In the genomic region with DNA sequence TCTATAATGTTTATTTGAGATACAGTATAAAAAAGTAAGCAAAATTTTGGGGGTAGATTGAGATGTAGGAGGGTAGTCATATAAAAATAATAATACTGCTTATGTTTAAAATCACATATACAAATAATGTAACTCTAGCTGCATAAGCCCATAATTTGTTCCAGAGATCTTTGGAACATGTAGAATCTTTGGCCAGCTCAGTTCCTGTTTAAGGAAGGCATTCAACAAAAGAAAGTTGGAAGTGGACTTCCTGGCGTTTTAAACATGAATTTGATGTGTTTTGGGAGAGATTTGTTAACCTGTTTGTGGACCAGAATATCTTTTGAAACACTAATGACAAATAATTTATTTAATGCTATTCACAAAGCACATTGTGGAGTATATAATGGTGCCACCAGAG, we compare ENCODE assay signal across 20 cellular contexts. TPM values are rescaled to one million over a fixed set of nuclear protein-coding genes. Genes with fewer than 3 reads are reported as not detected.
DNase-seq lines count a peak whose midpoint lies in the region; TF ChIP-seq lines count a peak whose summit lies in the region.
"Had no signal": no experiment of that assay in that cellular context is flagged by ENCODE, and none has a peak within 500 bp of the region (broad histone marks: within the 10 kb centered on the region; RNA-seq: fewer than 3 reads in every experiment).

No MANE protein-coding gene starts in this region.

- WGBS in spleen, 5 donors = 61 to 80% (median 64%) methylated on average over 1 of the region's 1 CpG

- H3K9me3 Mint-ChIP-seq in endothelial cell (ENCODE audit: unreplicated experiment) = no peaks in the 10 kb centered on the region
- H3K9me3 Mint-ChIP-seq: CD4-positive, alpha-beta memory T cell had no signal

- H3K36me3 Mint-ChIP-seq in endothelial cell (ENCODE audit: low read depth, unreplicated experiment) = no peaks in the 10 kb centered on the region
- H3K36me3 Mint-ChIP-seq: CD4-positive, alpha-beta memory T cell had no signal

- H3K4me3 ChIP-seq in left ventricle myocardium inferior = no peak overlapping the region
- H3K4me3 ChIP-seq in spleen = no peak overlapping the region
- H3K4me3 ChIP-seq: A549, GM23248 had no signal

- H3K4me3 Mint-ChIP-seq in endothelial cell (ENCODE audit: unreplicated experiment) = no peak overlapping the region
- H3K4me3 Mint-ChIP-seq: CD4-positive, alpha-beta memory T cell had no signal

- no peak for TF ChIP-seq POLR2A in spleen (IDR thresholded peaks at IDR 0.05)

- H3K4me1 Mint-ChIP-seq in endothelial cell (ENCODE audit: unreplicated experiment) = peaks cover 24% of the 10 kb centered on the region
- H3K4me1 Mint-ChIP-seq: CD4-positive, alpha-beta memory T cell had no signal

- H3K27me3 ChIP-seq in left ventricle myocardium inferior (ENCODE audit: low read depth) (no peaks in the 10 kb centered on the region), spleen (replicated peaks in 1 of 7) (no peaks in the 10 kb centered on the region)

- peak overlapping the region; percentile 78 for H3K27ac ChIP-seq in left ventricle myocardium inferior (replicated peaks)
- peak overlapping the region in 5 of 8 donors; percentile 29 to 51 (median 41) for H3K27ac ChIP-seq in spleen
- H3K27ac ChIP-seq: A549, GM23248 had no signal

- H3K9me3 ChIP-seq in left ventricle myocardium inferior (replicated peaks) (no peaks in the 10 kb centered on the region), spleen (no peaks in the 10 kb centered on the region)
- H3K9me3 ChIP-seq: A549 had no signal

- H3K4me1 ChIP-seq in left ventricle myocardium inferior (peaks cover 60% of the 10 kb centered on the region), spleen (peaks cover 0 to 3% (median 0%) of the 10 kb centered on the region in 6 donors)

- H3K27me3 Mint-ChIP-seq in endothelial cell (ENCODE audit: unreplicated experiment) = no peaks in the 10 kb centered on the region

- H3K27ac Mint-ChIP-seq in endothelial cell (ENCODE audit: unreplicated experiment) = peak overlapping the region; percentile 65

- H3K36me3 ChIP-seq in left ventricle myocardium inferior = no peaks in the 10 kb centered on the region
- no peaks in the 10 kb centered on the region for H3K36me3 ChIP-seq in spleen

- DNase-seq in left ventricle myocardium inferior (no peak), cardiac septum (ENCODE audit: low spot score) (no peak), endothelial cell (ENCODE audit: low spot score) (no peak), fibroblast of peridontal ligament (ENCODE audit: extremely low read depth) (peak; percentile 25), spleen (no peak), RPMI8226 (no peak), T1000 (lab: John Stamatoyannopoulos, UW) (no peak)
- DNase-seq in stimulated activated CD4-positive, alpha-beta T cell treated with anti-CD3 and anti-CD28 coated beads, Interleukin-15, amount 100 ng/mL, for 24 hours = no peak
- DNase-seq: 8988T; C1 segment of cervical spinal cord; Calu3; CD4-positive, alpha-beta memory T cell; COR-L47; DMS53; DMS79 treated with DMSO at 0.1 percent for 48 hours; GM23248; H7; HCEC 1CT had no signal

- intact Hi-C loops in left ventricle myocardium inferior (cut with micrococcal nuclease) (no loop called here), cardiac septum (cut with DNase I) (no loop called here), spleen (cut with DNase I; ENCODE audit: low total_unique reads) (no loop called here)

- no peak for TF ChIP-seq CTCF in left ventricle myocardium inferior (IDR thresholded peaks at IDR 0.05; ENCODE audit: borderline replicate concordance)
- no peak for TF ChIP-seq CTCF in endothelial cell (IDR thresholded peaks at IDR 0.05; ENCODE audit: unreplicated experiment)
- TF ChIP-seq CTCF in spleen (IDR thresholded peaks at IDR 0.05 in 8 of 11, conservative IDR thresholded peaks at IDR 0.05 in 3 of 11) = no peak

RNA-seq across cellular contexts. Expression of a gene that starts 27.7 kb away (rescaled TPM):
- total RNA-seq in left ventricle myocardium inferior = 2.5 TPM
- 4.0 TPM for total RNA-seq in cardiac septum
- 2.9 TPM for total RNA-seq in endothelial cell (ENCODE audit: unreplicated experiment)
- 10 to 100 TPM; 27.9 to 49.9 (median 43.7) TPM for total RNA-seq in spleen
- 10 to 100 TPM in 2 of 3 donors, 1 to 10 TPM in 1; 5.5 to 26.4 (median 11.8) TPM for polyA plus RNA-seq in spleen
- total RNA-seq: G401 had no signal
